In the genomic region with DNA sequence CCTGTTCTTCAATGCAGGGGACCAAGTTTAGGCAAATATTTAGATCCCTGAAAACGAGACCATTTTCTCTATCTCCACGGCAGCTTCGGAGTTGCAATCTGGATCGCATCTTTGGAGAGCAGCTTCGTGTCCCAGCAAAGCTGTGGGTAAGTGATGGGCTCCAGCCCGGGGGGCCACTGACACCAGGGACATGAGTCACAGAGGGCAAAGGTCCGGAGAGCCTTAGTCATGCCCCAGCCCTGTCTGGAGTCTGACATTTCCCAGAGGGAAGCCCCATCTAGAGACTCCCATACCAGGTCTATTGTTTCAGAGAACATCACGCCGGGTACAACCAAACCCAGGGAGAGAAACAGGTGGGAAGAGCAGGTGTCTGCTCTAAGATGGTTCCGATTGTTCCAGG, we compare ENCODE assay signal across 9 cellular contexts.
DNase-seq lines count a peak whose midpoint lies in the region; ATAC-seq, FAIRE-seq and TF ChIP-seq lines count a peak whose summit lies in the region.
"Had no signal": no experiment of that assay in that cellular context is flagged by ENCODE, and none has a peak within 500 bp of the region (broad histone marks: within the 10 kb centered on the region; RNA-seq: fewer than 3 reads in every experiment).

No MANE protein-coding gene starts in this region.

- H3K9me3 ChIP-seq in adrenal gland (replicated peaks in 1 of 3) (no peaks in the 10 kb centered on the region), suprapubic skin (no peaks in the 10 kb centered on the region)

- no peak for TF ChIP-seq EP300 in suprapubic skin (IDR thresholded peaks at IDR 0.05)

- DNase-seq in HTR-8/SVneo (ENCODE audit: insufficient read length, low spot score), result peak; percentile 98
- DNase-seq in adrenal gland, result peak in 6 of 7 donors; percentile 38 to 64 (median 44)
- peak; percentile 56 for DNase-seq in kidney epithelial cell (ENCODE audit: low read depth)
- DNase-seq in suprapubic skin (ENCODE audit: low spot score in 2 of 2), result no peak
- DNase-seq in NK-92 treated with Interleukin-12 subunit alpha and Interleukin-12 subunit beta, amount 100 ng/mL, for 24 hours (lab: John Stamatoyannopoulos, UW), result no peak
- DNase-seq in NCI-H345 treated with DMSO at 0.1 percent for 48 hours (lab: John Stamatoyannopoulos, UW; ENCODE audit: unreplicated experiment), result no peak
- DNase-seq: naive thymus-derived CD8-positive, alpha-beta T cell; NCI-H187 had no signal

- H3K36me3 ChIP-seq in adrenal gland (replicated peaks in 1 of 2) (no peaks in the 10 kb centered on the region), kidney epithelial cell (ENCODE audit: control insufficient read depth, insufficient read depth, low read length) (no peaks in the 10 kb centered on the region), suprapubic skin (peaks cover 2% of the 10 kb centered on the region)

- H3K27me3 ChIP-seq in adrenal gland (no peaks in the 10 kb centered on the region), kidney epithelial cell (ENCODE audit: control insufficient read depth, insufficient read depth, low read length) (no peaks in the 10 kb centered on the region), suprapubic skin (no peaks in the 10 kb centered on the region)

- ATAC-seq in HG02973 (IDR thresholded peaks at IDR 0.05; ENCODE audit: unreplicated experiment), result no peak
- ATAC-seq: naive thymus-derived CD8-positive, alpha-beta T cell had no signal

- FAIRE-seq in HTR-8/SVneo (lab: Jason Lieb, UNC), result peak; percentile 79

- H3K27ac ChIP-seq in adrenal gland, result no peak overlapping the region
- peak overlapping the region; percentile 42 for H3K27ac ChIP-seq in suprapubic skin

- TF ChIP-seq CTCF in adrenal gland (IDR thresholded peaks at IDR 0.05) (no peak), kidney epithelial cell (IDR thresholded peaks at IDR 0.05; ENCODE audit: insufficient read depth, low read length, poor library complexity, severe bottlenecking) (no peak), suprapubic skin (IDR thresholded peaks at IDR 0.05) (no peak)

- H3K4me1 ChIP-seq in adrenal gland (replicated peaks in 1 of 2) (peaks cover 0 to 16% of the 10 kb centered on the region in 2 donors), suprapubic skin (peaks cover 42% of the 10 kb centered on the region)

- 35 to 59% (median 57%) methylated on average over 6 to 10 of the region's 10 CpGs for WGBS in adrenal gland, 4 donors
- 35% methylated on average over 10 of the region's 10 CpGs for WGBS in suprapubic skin

- intact Hi-C loops in adrenal gland (cut with DNase I), result no loop called here

- TF ChIP-seq POLR2A in adrenal gland (IDR thresholded peaks at IDR 0.05) (no peak), suprapubic skin (IDR thresholded peaks at IDR 0.05) (no peak)

- H3K4me3 ChIP-seq in adrenal gland (no peak overlapping the region), kidney epithelial cell (ENCODE audit: low read depth, low read length) (no peak overlapping the region), suprapubic skin (no peak overlapping the region)

Comparison
In these comparisons a context has a peak if more than half of its experiments do, and no peak if none do; other contexts are left out.
1. DNase-seq: peak in HTR-8/SVneo (single experiment), adrenal gland (6 of 7) and kidney epithelial cell (single experiment); none in suprapubic skin (0 of 2), NK-92 treated with Interleukin-12 subunit alpha and Interleukin-12 subunit beta, amount 100 ng/mL, for 24 hours (single experiment) and NCI-H345 treated with DMSO at 0.1 percent for 48 hours (single experiment).